Comparison of ENCODE assay signal across 18 cellular contexts in the genomic region with DNA sequence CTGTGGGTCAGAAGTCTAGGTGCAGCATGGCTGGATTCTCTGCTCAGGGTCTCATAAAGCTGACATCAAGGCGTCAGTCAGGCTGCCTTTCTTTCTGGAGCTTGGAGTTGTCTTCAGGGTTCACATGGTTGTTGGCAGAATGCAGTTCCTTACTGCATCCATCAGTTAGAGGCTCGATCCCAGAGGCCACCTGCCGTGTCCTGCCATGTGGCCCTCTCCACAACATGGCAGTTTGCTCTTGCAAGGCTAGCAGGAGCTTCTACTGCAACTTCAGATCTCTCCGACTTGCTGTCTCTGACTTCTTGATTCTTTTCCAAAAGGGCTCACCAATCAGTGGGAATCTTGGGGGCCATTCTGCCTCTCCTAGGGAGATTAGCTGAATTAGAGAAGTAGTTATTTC. TPM values are rescaled to one million over a fixed set of nuclear protein-coding genes. Genes with fewer than 3 reads are reported as not detected.
DNase-seq lines count a peak whose midpoint lies in the region; ATAC-seq lines count a peak whose summit lies in the region.
"Had no signal": no experiment of that assay in that cellular context is flagged by ENCODE, and none has a peak within 500 bp of the region (broad histone marks: within the 10 kb centered on the region; RNA-seq: fewer than 3 reads in every experiment).

No MANE protein-coding gene starts in this region.

- WGBS in mesendoderm (ENCODE audit: extremely low coverage, insufficient coverage, low lambda C conversion rate), result no CpG with 5 or more reads among the region's 4 CpGs

- H4K5ac ChIP-seq in mesendoderm (ENCODE audit: low read length), result no peak overlapping the region

- H3K9ac ChIP-seq in mesendoderm (ENCODE audit: low read length), result no peak overlapping the region

- no peak overlapping the region for H3K56ac ChIP-seq in mesendoderm (ENCODE audit: low read length)

- peaks cover 4% of the 10 kb centered on the region for H3K79me1 ChIP-seq in mesendoderm (ENCODE audit: low read length)

- peaks cover 6% of the 10 kb centered on the region for H3K9me3 Mint-ChIP-seq in activated CD4-positive, alpha-beta memory T cell treated with anti-CD3 and anti-CD28 coated beads for 36 hours
- H3K9me3 Mint-ChIP-seq in activated CD4-positive, alpha-beta memory T cell treated with anti-CD3 and anti-CD28 coated beads, Interleukin-2, amount 10 ng/mL, durations not matched to agents 7 days and 5 days, result no peaks in the 10 kb centered on the region
- H3K9me3 Mint-ChIP-seq in CD8-positive, alpha-beta memory T cell, result no peaks in the 10 kb centered on the region
- H3K9me3 Mint-ChIP-seq in activated naive CD8-positive, alpha-beta T cell (ENCODE audit: low read depth), result no peaks in the 10 kb centered on the region

- no peak overlapping the region for H3K4me3 ChIP-seq in CD8-positive, alpha-beta memory T cell (ENCODE audit: low read length)
- no peak overlapping the region for H3K4me3 ChIP-seq in mesendoderm (ENCODE audit: low read length)
- H3K4me3 ChIP-seq: heart left ventricle, Peyer's patch had no signal

- no peak overlapping the region for H3K4me3 Mint-ChIP-seq in activated CD4-positive, alpha-beta memory T cell treated with anti-CD3 and anti-CD28 coated beads for 36 hours
- H3K4me3 Mint-ChIP-seq in activated CD4-positive, alpha-beta memory T cell treated with anti-CD3 and anti-CD28 coated beads, Interleukin-2, amount 10 ng/mL, durations not matched to agents 7 days and 5 days, result no peak overlapping the region
- H3K4me3 Mint-ChIP-seq in CD8-positive, alpha-beta memory T cell, result peak overlapping the region in 6 of 7 donors; percentile 13 to 84 (median 21)
- no peak overlapping the region for H3K4me3 Mint-ChIP-seq in activated naive CD8-positive, alpha-beta T cell

- intact Hi-C loops in activated CD4-positive, alpha-beta memory T cell treated with anti-CD3 and anti-CD28 coated beads for 36 hours (cut with micrococcal nuclease), result no loop called here

- no peak overlapping the region for H3K27ac ChIP-seq in CD8-positive, alpha-beta memory T cell (ENCODE audit: low read depth, low read length)
- H3K27ac ChIP-seq in mesendoderm (ENCODE audit: low read depth, low read length), result no peak overlapping the region

- H3K4me1 ChIP-seq in CD8-positive, alpha-beta memory T cell (ENCODE audit: insufficient read depth, low read length), result peaks cover 72% of the 10 kb centered on the region
- H3K4me1 ChIP-seq in mesendoderm (ENCODE audit: control insufficient read depth, low read depth, low read length), result no peaks in the 10 kb centered on the region

- no peaks in the 10 kb centered on the region for H3K9me3 ChIP-seq in CD8-positive, alpha-beta memory T cell (ENCODE audit: low read length)
- H3K9me3 ChIP-seq: heart left ventricle, Peyer's patch had no signal

- H3K79me2 ChIP-seq in mesendoderm (ENCODE audit: control insufficient read depth, insufficient read depth, low read length), result peaks cover 30% of the 10 kb centered on the region

- no peaks in the 10 kb centered on the region for H3K36me3 ChIP-seq in CD8-positive, alpha-beta memory T cell (ENCODE audit: insufficient read depth, low read length)
- no peaks in the 10 kb centered on the region for H3K36me3 ChIP-seq in mesendoderm (ENCODE audit: control insufficient read depth, insufficient read depth, low read length)
- H3K36me3 ChIP-seq: heart left ventricle, Peyer's patch had no signal

- H3K36me3 Mint-ChIP-seq in activated CD4-positive, alpha-beta memory T cell treated with anti-CD3 and anti-CD28 coated beads for 36 hours, result peaks cover 1% of the 10 kb centered on the region
- peaks cover 3% of the 10 kb centered on the region for H3K36me3 Mint-ChIP-seq in activated CD4-positive, alpha-beta memory T cell treated with anti-CD3 and anti-CD28 coated beads, Interleukin-2, amount 10 ng/mL, durations not matched to agents 7 days and 5 days (ENCODE audit: low read depth)
- peaks cover 7 to 38% (median 10%) of the 10 kb centered on the region in 3 donors for H3K36me3 Mint-ChIP-seq in CD8-positive, alpha-beta memory T cell
- H3K36me3 Mint-ChIP-seq in activated naive CD8-positive, alpha-beta T cell, result peaks cover 11% of the 10 kb centered on the region

- POLR2A ChIA-PET in activated CD4-positive, alpha-beta memory T cell treated with anti-CD3 and anti-CD28 coated beads for 36 hours (lab: Charles Lee), result interaction anchor here (0.6 to 2.4 kb wide), 5 partner anchors 10 to 86 kb away, joined by 3 to 8 read pairs (median 4); no protein-coding TSS in a partner anchor
- POLR2A ChIA-PET in activated CD4-positive, alpha-beta memory T cell treated with anti-CD3 and anti-CD28 coated beads, Interleukin-2, amount 10 ng/mL, durations not matched to agents 7 days and 5 days (lab: Charles Lee), result interaction anchor here (1.1 to 3.2 kb wide), 6 partner anchors 11 to 88 kb away, joined by 3 to 29 read pairs (median 12); partner anchors contain the start of gene PITPNC1
- POLR2A ChIA-PET in CD8-positive, alpha-beta memory T cell (lab: Charles Lee), result interaction anchor here (0.5 to 2.5 kb wide), 5 partner anchors 10 to 99 kb away, joined by 3 to 17 read pairs (median 3); no protein-coding TSS in a partner anchor

- ATAC-seq in GM19452 (IDR thresholded peaks at IDR 0.05; ENCODE audit: unreplicated experiment), result no peak
- ATAC-seq: heart left ventricle had no signal

- no peaks in the 10 kb centered on the region for H3K27me3 ChIP-seq in CD8-positive, alpha-beta memory T cell (ENCODE audit: insufficient read depth, low read length, poor library complexity, severe bottlenecking)
- H3K27me3 ChIP-seq in mesendoderm (ENCODE audit: insufficient read depth, low read length, poor library complexity), result no peaks in the 10 kb centered on the region
- H3K27me3 ChIP-seq: heart left ventricle, Peyer's patch had no signal

- peak overlapping the region; percentile 45 for H3K23ac ChIP-seq in mesendoderm (ENCODE audit: low read length)

- DNase-seq in activated CD4-positive, alpha-beta memory T cell treated with anti-CD3 and anti-CD28 coated beads for 36 hours, result no peak
- DNase-seq in activated CD4-positive, alpha-beta memory T cell treated with anti-CD3 and anti-CD28 coated beads, Interleukin-2, amount 10 ng/mL, durations not matched to agents 7 days and 5 days, result no peak
- no peak for DNase-seq in CD8-positive, alpha-beta memory T cell
- no peak for DNase-seq in mesendoderm
- DNase-seq in NCI-H1694 (lab: John Stamatoyannopoulos, UW), result no peak
- DNase-seq in central memory CD4-positive, alpha-beta T cell, result no peak
- DNase-seq: activated T-cell treated with anti-CD3 and anti-CD28 coated beads, Interleukin-2, amount 50 U/mL, for 48 hours; anterior cingulate cortex; EL; heart left ventricle; KBM-7; NCI-H187 treated with DMSO at 0.1 percent for 48 hours; NCI-H2227 treated with DMSO at 0.1 percent for 48 hours; nucleus accumbens; Peyer's patch; retina had no signal

- no peak overlapping the region for H3K4ac ChIP-seq in mesendoderm (ENCODE audit: low read depth, low read length)

- H2BK15ac ChIP-seq in mesendoderm (replicated peaks; ENCODE audit: low read depth), result no peak overlapping the region

- H3K18ac ChIP-seq in mesendoderm (ENCODE audit: low read length), result no peak overlapping the region

- H3K4me1 Mint-ChIP-seq in activated CD4-positive, alpha-beta memory T cell treated with anti-CD3 and anti-CD28 coated beads for 36 hours (ENCODE audit: low read depth), result peaks cover 70% of the 10 kb centered on the region
- H3K4me1 Mint-ChIP-seq in activated CD4-positive, alpha-beta memory T cell treated with anti-CD3 and anti-CD28 coated beads, Interleukin-2, amount 10 ng/mL, durations not matched to agents 7 days and 5 days, result peaks cover 45% of the 10 kb centered on the region
- peaks cover 70 to 94% (median 81%) of the 10 kb centered on the region in 3 donors for H3K4me1 Mint-ChIP-seq in CD8-positive, alpha-beta memory T cell
- H3K4me1 Mint-ChIP-seq in activated naive CD8-positive, alpha-beta T cell (ENCODE audit: low read depth), result peaks cover 76% of the 10 kb centered on the region

- peak overlapping the region; percentile 4 for H3K27ac Mint-ChIP-seq in activated CD4-positive, alpha-beta memory T cell treated with anti-CD3 and anti-CD28 coated beads for 36 hours
- no peak overlapping the region for H3K27ac Mint-ChIP-seq in activated CD4-positive, alpha-beta memory T cell treated with anti-CD3 and anti-CD28 coated beads, Interleukin-2, amount 10 ng/mL, durations not matched to agents 7 days and 5 days
- peak overlapping the region; percentile 89 to 99 (median 94) for H3K27ac Mint-ChIP-seq in CD8-positive, alpha-beta memory T cell
- H3K27ac Mint-ChIP-seq in activated naive CD8-positive, alpha-beta T cell, result peak overlapping the region; percentile 84

- H4K8ac ChIP-seq in mesendoderm (ENCODE audit: low read depth, low read length), result no peak overlapping the region

- no peak overlapping the region for H2AK5ac ChIP-seq in mesendoderm (ENCODE audit: low read length)

- no peak overlapping the region for H2BK120ac ChIP-seq in mesendoderm (ENCODE audit: low read depth, low read length)

- no peak overlapping the region for H3K4me2 ChIP-seq in mesendoderm (ENCODE audit: low read length)

- CTCF ChIA-PET in activated CD4-positive, alpha-beta memory T cell treated with anti-CD3 and anti-CD28 coated beads for 36 hours (lab: Charles Lee), result interaction anchor here (0.6 to 8.3 kb wide), 8 partner anchors 12 to 102 kb away, joined by 3 to 235 read pairs (median 4); partner anchors contain the start of gene PITPNC1
- CTCF ChIA-PET in activated CD4-positive, alpha-beta memory T cell treated with anti-CD3 and anti-CD28 coated beads, Interleukin-2, amount 10 ng/mL, durations not matched to agents 7 days and 5 days (lab: Charles Lee), result interaction anchor here (0.6 to 7.3 kb wide), 8 partner anchors 9 to 240 kb away, joined by 3 to 140 read pairs (median 4); partner anchors contain the start of gene PITPNC1
- CTCF ChIA-PET in CD8-positive, alpha-beta memory T cell (lab: Charles Lee), result interaction anchor here (0.8 to 5.5 kb wide), 7 partner anchors 9 to 86 kb away, joined by 3 to 81 read pairs (median 4); partner anchors contain the start of gene PITPNC1

- H2BK5ac ChIP-seq in mesendoderm (ENCODE audit: low read length), result no peak overlapping the region

- H3K27me3 Mint-ChIP-seq in activated CD4-positive, alpha-beta memory T cell treated with anti-CD3 and anti-CD28 coated beads for 36 hours, result no peaks in the 10 kb centered on the region
- H3K27me3 Mint-ChIP-seq in activated CD4-positive, alpha-beta memory T cell treated with anti-CD3 and anti-CD28 coated beads, Interleukin-2, amount 10 ng/mL, durations not matched to agents 7 days and 5 days, result no peaks in the 10 kb centered on the region
- H3K27me3 Mint-ChIP-seq in CD8-positive, alpha-beta memory T cell, result no peaks in the 10 kb centered on the region
- H3K27me3 Mint-ChIP-seq in activated naive CD8-positive, alpha-beta T cell, result no peaks in the 10 kb centered on the region

RNA-seq across cellular contexts. Expression of gene PITPNC1, which starts 11.9 kb away (rescaled TPM):
- 10 to 100 TPM; 35.7 to 37.3 TPM for total RNA-seq in activated CD4-positive, alpha-beta memory T cell treated with anti-CD3 and anti-CD28 coated beads for 36 hours
- 10 to 100 TPM; 29.1 to 31.1 TPM for total RNA-seq in activated CD4-positive, alpha-beta memory T cell treated with anti-CD3 and anti-CD28 coated beads, Interleukin-2, amount 10 ng/mL, durations not matched to agents 7 days and 5 days
- total RNA-seq in CD8-positive, alpha-beta memory T cell, result 10 to 100 TPM; 43.1 to 45.1 TPM
- polyA plus RNA-seq in CD8-positive, alpha-beta memory T cell, result 163 TPM
- 54.2 TPM for polyA plus RNA-seq in mesendoderm (2013, experiment 1 of 2)
- 52.1 TPM for polyA plus RNA-seq in mesendoderm (2013, experiment 2 of 2)

RNA-seq across cellular contexts. Expression of gene PSMD12, which starts 22.6 kb away (rescaled TPM):
- 10 to 100 TPM; 94.0 to 98.6 TPM for total RNA-seq in activated CD4-positive, alpha-beta memory T cell treated with anti-CD3 and anti-CD28 coated beads for 36 hours
- total RNA-seq in activated CD4-positive, alpha-beta memory T cell treated with anti-CD3 and anti-CD28 coated beads, Interleukin-2, amount 10 ng/mL, durations not matched to agents 7 days and 5 days, result 10 to 100 TPM; 49.3 to 50.0 TPM
- total RNA-seq in CD8-positive, alpha-beta memory T cell, result 10 to 100 TPM; 91.1 to 94.2 TPM
- 40.2 TPM for polyA plus RNA-seq in CD8-positive, alpha-beta memory T cell
- polyA plus RNA-seq in mesendoderm (2013, experiment 1 of 2), result 86.5 TPM
- polyA plus RNA-seq in mesendoderm (2013, experiment 2 of 2), result 87.8 TPM

Comparison
In these comparisons a context has a peak if more than half of its experiments do, and no peak if none do; other contexts are left out.
1. H3K4me3 Mint-ChIP-seq: peak in CD8-positive, alpha-beta memory T cell (6 of 7); none in activated CD4-positive, alpha-beta memory T cell treated with anti-CD3 and anti-CD28 coated beads for 36 hours (single experiment), activated CD4-positive, alpha-beta memory T cell treated with anti-CD3 and anti-CD28 coated beads, Interleukin-2, amount 10 ng/mL, durations not matched to agents 7 days and 5 days (single experiment) and activated naive CD8-positive, alpha-beta T cell (single experiment).